21 cellular contexts compared by ENCODE assay signal in the genomic region with DNA sequence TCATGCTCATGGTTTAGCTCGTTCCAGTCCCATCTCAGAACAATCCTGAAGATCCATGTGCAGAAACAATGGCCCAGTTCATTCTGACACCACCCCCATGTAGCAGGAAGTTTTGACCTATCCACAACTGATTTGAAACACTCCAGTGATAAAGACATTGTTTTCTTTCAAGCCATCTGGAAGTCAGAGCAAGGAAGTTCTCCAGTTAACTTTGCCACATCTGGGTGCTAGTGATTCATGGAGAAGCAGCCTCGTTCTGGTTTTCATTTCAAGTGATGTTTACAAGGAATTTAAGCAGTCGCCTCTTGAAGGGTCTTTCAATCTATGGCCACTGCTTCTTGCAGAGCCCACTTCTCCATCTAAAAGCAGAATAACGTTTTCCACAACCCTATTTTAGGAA. TPM values are rescaled to one million over a fixed set of nuclear protein-coding genes. Genes with fewer than 3 reads are reported as not detected.
DNase-seq lines count a peak whose midpoint lies in the region; TF ChIP-seq lines count a peak whose summit lies in the region.
"Had no signal": no experiment of that assay in that cellular context is flagged by ENCODE, and none has a peak within 500 bp of the region (broad histone marks: within the 10 kb centered on the region; RNA-seq: fewer than 3 reads in every experiment).

No MANE protein-coding gene starts in this region.

- no peak for TF ChIP-seq EP300 in suprapubic skin (IDR thresholded peaks at IDR 0.05)

- peaks cover 9% of the 10 kb centered on the region for H3K27me3 ChIP-seq in suprapubic skin

- peak; percentile 73 for DNase-seq in EH (ENCODE audit: low read depth)
- DNase-seq in HS-5 (ENCODE audit: low read depth): peak; percentile 31
- DNase-seq in fibroblast of mammary gland (ENCODE audit: low read depth): peak; percentile 92
- DNase-seq in suprapubic skin (ENCODE audit: low spot score in 2 of 2): no peak
- DNase-seq in NCI-H1092 (lab: John Stamatoyannopoulos, UW): no peak
- no peak for DNase-seq in activated T-cell treated with anti-CD3 and anti-CD28 coated beads, Interleukin-2, amount 50 U/mL, for 48 hours
- no peak for DNase-seq in HPDE6-E6E7 (ENCODE audit: extremely low spot score)
- DNase-seq: activated CD4-positive, alpha-beta memory T cell treated with anti-CD3 and anti-CD28 coated beads for 36 hours; activated CD4-positive, alpha-beta T cell treated with anti-CD3 and anti-CD28 coated beads for 1 hour; activated naive CD4-positive, alpha-beta T cell treated with anti-CD3 and anti-CD28 coated beads for 36 hours; Calu3; H9; heart left ventricle; kidney; NCI-H2107; NCI-H774; right cardiac atrium; SHP77; stimulated activated naive CD8-positive, alpha-beta T cell treated with anti-CD3 and anti-CD28 coated beads, Interleukin-15, amount 100 ng/mL, for 72 hours had no signal

- no peaks in the 10 kb centered on the region for H3K36me3 ChIP-seq in suprapubic skin
- H3K36me3 ChIP-seq: heart left ventricle had no signal

- no peak for TF ChIP-seq POLR2A in suprapubic skin (IDR thresholded peaks at IDR 0.05)

- H3K4me3 ChIP-seq in fibroblast of mammary gland (ENCODE audit: control insufficient read depth, low read depth, low read length) (no peak overlapping the region), suprapubic skin (no peak overlapping the region)
- H3K4me3 ChIP-seq: heart left ventricle had no signal

- TF ChIP-seq CTCF in fibroblast of mammary gland (conservative IDR thresholded peaks at IDR 0.05; ENCODE audit: control insufficient read depth, insufficient read depth, low read depth, low read length) (no peak), suprapubic skin (IDR thresholded peaks at IDR 0.05) (no peak)

- H3K4me1 ChIP-seq in suprapubic skin: no peaks in the 10 kb centered on the region
- H3K4me1 ChIP-seq: heart left ventricle had no signal

- WGBS in suprapubic skin: 55% methylated on average over 4 of the region's 4 CpGs

- H3K27ac ChIP-seq in suprapubic skin: peak overlapping the region; percentile 63
- H3K27ac ChIP-seq: heart left ventricle had no signal

- peaks cover 7% of the 10 kb centered on the region for H3K9me3 ChIP-seq in suprapubic skin

RNA-seq across cellular contexts. Expression of gene TWIST2, which starts 36.6 kb away (rescaled TPM):
- 10 to 100 TPM; 14.7 to 72.7 (median 30.4) TPM for total RNA-seq in suprapubic skin
- total RNA-seq: activated CD4-positive, alpha-beta memory T cell treated with anti-CD3 and anti-CD28 coated beads for 36 hours; activated naive CD4-positive, alpha-beta T cell treated with anti-CD3 and anti-CD28 coated beads for 36 hours; activated T-helper 1 cell treated with anti-CD3 and anti-CD28 coated beads, Interleukin-12 subunit alpha, Interleukin-12 subunit beta, Interleukin-2, Interleukin-4 antibody, amounts not matched to agents 30 ng/mL and 10 ng/mL and 1 ng/mL, durations not matched to agents 14 hours and 24 hours and 36 hours; Calu3; T-helper 2 cell treated with Interferon-gamma antibody and Interleukin-4, amounts not matched to agents 100 ng/mL and 5 ng/mL, for 36 hours had no signal

Comparison
In these comparisons a context has a peak if more than half of its experiments do, and no peak if none do; other contexts are left out.
1. DNase-seq: peak in EH (single experiment), HS-5 (single experiment) and fibroblast of mammary gland (single experiment); none in suprapubic skin (0 of 2), NCI-H1092 (single experiment), activated T-cell treated with anti-CD3 and anti-CD28 coated beads, Interleukin-2, amount 50 U/mL, for 48 hours (0 of 2) and HPDE6-E6E7 (single experiment).